Comparison of ENCODE assay signal across 34 cellular contexts in genomic region chrX:45184211-45184610, GRCh38. TPM values are rescaled to one million over a fixed set of nuclear protein-coding genes. Genes with fewer than 3 reads are reported as not detected.
"Had no signal": no experiment of that assay in that cellular context is flagged by ENCODE, and none has a peak within 500 bp of the region (broad histone marks: within the 10 kb centered on the region; RNA-seq: fewer than 3 reads in every experiment).

No MANE protein-coding gene starts in this region.

- H3K27me3 ChIP-seq: cardiac muscle cell had no signal

- H3K4me2 ChIP-seq: PC-9 had no signal

- H3K36me3 ChIP-seq: cardiac muscle cell had no signal

- H2AFZ ChIP-seq: PC-9 had no signal

- FAIRE-seq: RCC 7860 had no signal

- ATAC-seq: activated CD8-positive, alpha-beta memory T cell treated with anti-CD3 and anti-CD28 coated beads, Interleukin-2, amount 10 ng/mL, durations not matched to agents 7 days and 5 days; activated naive CD8-positive, alpha-beta T cell treated with anti-CD3 and anti-CD28 coated beads, Interleukin-2, amount 50 U/mL, for 24 hours; Right ventricle myocardium inferior had no signal

- H3K27ac ChIP-seq: cardiac muscle cell, PC-9, RWPE1, VCaP had no signal

- DNase-seq: activated B cell treated with CpG ODN at 0.5 μM for 24 hours; activated CD4-positive, alpha-beta memory T cell treated with anti-CD3 and anti-CD28 coated beads, Interleukin-2, amount 10 ng/mL, durations not matched to agents 7 days and 5 days; activated CD4-positive, alpha-beta T cell treated with anti-CD3 and anti-CD28 coated beads for 1 hour; activated CD4-positive, alpha-beta T cell treated with anti-CD3 and anti-CD28 coated beads for 48 hours; activated CD8-positive, alpha-beta memory T cell treated with anti-CD3 and anti-CD28 coated beads for 24 hours; activated CD8-positive, alpha-beta memory T cell treated with anti-CD3 and anti-CD28 coated beads, Interleukin-2, amount 10 ng/mL, durations not matched to agents 7 days and 5 days; activated CD8-positive, alpha-beta memory T cell treated with anti-CD3 and anti-CD28 coated beads, Interleukin-2, amount 50 U/mL, for 48 hours; activated effector memory CD4-positive, alpha-beta T cell treated with Interleukin-2 at 50 U/mL for 16 hours; activated naive CD4-positive, alpha-beta T cell treated with anti-CD3 and anti-CD28 coated beads, Interleukin-2, amount 10 ng/mL, durations not matched to agents 7 days and 5 days; activated naive CD8-positive, alpha-beta T cell treated with anti-CD3 and anti-CD28 coated beads, Interleukin-2, amount 50 U/mL, for 24 hours; activated T-cell treated with anti-CD3 and anti-CD28 coated beads, Interleukin-2, amount 50 U/mL, for 48 hours; aorta; NCI-H1092 treated with DMSO at 0.1 percent for 48 hours; NCI-H1417; NCI-H146; NCI-H187; NCI-H2029 treated with DMSO at 0.1 percent for 48 hours; NCI-H2107; NCI-H2171; NCI-H510A; NCI-H526; NCI-H748 treated with DMSO at 0.1 percent for 48 hours; NK-92 treated with Interleukin-12 subunit alpha and Interleukin-12 subunit beta, amount 100 ng/mL, for 24 hours; PC-9; SW 1271; T-helper 1 cell; T-helper 2 cell; T-helper 9 cell had no signal

- H3K4me3 ChIP-seq: cardiac muscle cell, PC-9 had no signal

RNA-seq across cellular contexts. Expression of gene DIPK2B, which starts 16.5 kb away (rescaled TPM):
- total RNA-seq: activated B cell treated with CpG ODN at 0.5 μM for 24 hours; activated CD4-positive, alpha-beta memory T cell treated with anti-CD3 and anti-CD28 coated beads, Interleukin-2, amount 10 ng/mL, durations not matched to agents 7 days and 5 days; activated CD8-positive, alpha-beta memory T cell treated with anti-CD3 and anti-CD28 coated beads, Interleukin-2, amount 10 ng/mL, durations not matched to agents 7 days and 5 days; M059J; PC-9 had no signal
- polyA plus RNA-seq: cardiac muscle cell had no signal
